Comparison of ENCODE assay signal across 9 cellular contexts in the genomic region with DNA sequence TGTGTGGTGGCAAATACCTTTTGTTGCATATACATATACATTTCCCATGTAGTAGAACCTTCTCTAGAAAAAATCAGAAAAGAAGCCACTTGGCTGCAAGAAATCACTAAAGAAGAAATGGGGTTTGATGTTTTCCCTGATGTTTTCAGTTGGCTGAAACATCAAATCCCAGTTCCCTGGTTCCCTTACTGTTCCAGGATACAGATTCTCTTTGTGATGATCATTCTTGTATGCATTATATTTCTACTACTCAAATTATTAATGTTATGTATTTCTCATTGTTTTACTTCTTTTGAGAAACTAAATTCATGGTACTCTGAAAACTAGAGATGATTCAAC. TPM values are rescaled to one million over a fixed set of nuclear protein-coding genes. Genes with fewer than 3 reads are reported as not detected.
DNase-seq lines count a peak whose midpoint lies in the region; ATAC-seq, FAIRE-seq and TF ChIP-seq lines count a peak whose summit lies in the region.
"Had no signal": no experiment of that assay in that cellular context is flagged by ENCODE, and none has a peak within 500 bp of the region (broad histone marks: within the 10 kb centered on the region; RNA-seq: fewer than 3 reads in every experiment).

No MANE protein-coding gene starts in this region.

- peaks cover 11 to 25% of the 10 kb centered on the region in 2 donors for H3K4me1 ChIP-seq in naive thymus-derived CD4-positive, alpha-beta T cell (ENCODE audit: control insufficient read depth in 2 of 2, insufficient read depth in 2 of 2, low read length in 2 of 2)

- peaks cover 0 to 13% (median 5%) of the 10 kb centered on the region in 5 donors for H3K36me3 Mint-ChIP-seq in naive thymus-derived CD4-positive, alpha-beta T cell

- no peak overlapping the region for H3K27ac Mint-ChIP-seq in naive thymus-derived CD4-positive, alpha-beta T cell

- H3K9me3 ChIP-seq in naive thymus-derived CD4-positive, alpha-beta T cell (ENCODE audit: control insufficient read depth in 2 of 3, low read length in 3 of 3) = no peaks in the 10 kb centered on the region

- H3K27me3 ChIP-seq in naive thymus-derived CD4-positive, alpha-beta T cell (ENCODE audit: control insufficient read depth in 2 of 2, insufficient read depth in 2 of 2, low read length in 2 of 2) = no peaks in the 10 kb centered on the region

- peaks cover 0 to 11% (median 0%) of the 10 kb centered on the region in 11 donors for H3K9me3 Mint-ChIP-seq in naive thymus-derived CD4-positive, alpha-beta T cell

- in situ Hi-C loops in ACHN (cut with HindIII; ENCODE audit: low pct_ligation_motif_present, low pct_unique_long_range_greater_than_20kb, low sequenced_read_pairs) = no loop called here

- no peak for FAIRE-seq in H54 (lab: Jason Lieb, UNC)
- FAIRE-seq: G401.6 had no signal

- H3K4me3 Mint-ChIP-seq in naive thymus-derived CD4-positive, alpha-beta T cell = peak overlapping the region in 1 of 10 donors; percentile 67

- CTCF ChIA-PET in naive thymus-derived CD4-positive, alpha-beta T cell (lab: Charles Lee) = interaction anchor here (0.6 to 0.9 kb wide), 2 partner anchors 196 to 560 kb away, joined by 3 to 7 read pairs; no protein-coding TSS in a partner anchor

- POLR2A ChIA-PET in naive thymus-derived CD4-positive, alpha-beta T cell (lab: Charles Lee) = interaction anchor here (0.6 to 4.8 kb wide), 9 partner anchors 10 to 461 kb away, joined by 3 to 72 read pairs (median 5); partner anchors contain the start of gene RNU1-1

- no peak for ATAC-seq in naive thymus-derived CD4-positive, alpha-beta T cell
- ATAC-seq in GM21390 (IDR thresholded peaks at IDR 0.05; ENCODE audit: unreplicated experiment) = no peak

- intact Hi-C loops in naive thymus-derived CD4-positive, alpha-beta T cell (cut with micrococcal nuclease) = loop anchor here in 1 of 2 donors (10.0 kb wide), 2 partner anchors 1069 to 1379 kb away; partner anchors contain the start of genes CASP9 and DNAJC16

- no peak for TF ChIP-seq POLR2A in H54 (IDR thresholded peaks at IDR 0.05; ENCODE audit: low read depth, low read length)

- H3K27me3 Mint-ChIP-seq in naive thymus-derived CD4-positive, alpha-beta T cell = no peaks in the 10 kb centered on the region

- peak overlapping the region; percentile 100 for H3K27ac ChIP-seq in cingulate gyrus (ENCODE audit: low read depth, low read length)
- peak overlapping the region; percentile 98 for H3K27ac ChIP-seq in naive thymus-derived CD4-positive, alpha-beta T cell (ENCODE audit: low read depth, low read length)

- DNase-seq in ACHN (peak; percentile 16), HT-29 (ENCODE audit: low spot score) (peak; percentile 36), H54 (ENCODE audit: insufficient read length, low spot score) (no peak), AG08395 (ENCODE audit: low spot score) (no peak), GDM1 (lab: John Stamatoyannopoulos, UW) (no peak)
- no peak for DNase-seq in naive thymus-derived CD4-positive, alpha-beta T cell

- H3K4me3 ChIP-seq in naive thymus-derived CD4-positive, alpha-beta T cell (ENCODE audit: low read length) = peak overlapping the region; percentile 69

- peaks cover 26 to 51% (median 37%) of the 10 kb centered on the region in 7 donors for H3K4me1 Mint-ChIP-seq in naive thymus-derived CD4-positive, alpha-beta T cell

- no peaks in the 10 kb centered on the region for H3K36me3 ChIP-seq in naive thymus-derived CD4-positive, alpha-beta T cell (ENCODE audit: control insufficient read depth in 2 of 3, insufficient read depth in 3 of 3, low read length in 3 of 3)

RNA-seq across cellular contexts. Expression of gene RNU1-2, which starts 7.6 kb away (rescaled TPM):
- total RNA-seq in HT-29 (2014; rRNA removed; shearing (Covaris generic)) = under 0.01 TPM in 2 replicates
- total RNA-seq in naive thymus-derived CD4-positive, alpha-beta T cell = 1,000 to 10,000 TPM; 2,341 to 4,458 (median 3,337) TPM
- polyA plus RNA-seq in naive thymus-derived CD4-positive, alpha-beta T cell = not detected

RNA-seq across cellular contexts. Expression of gene CROCC, which starts 18.3 kb away (rescaled TPM):
- 12.0 and 13.2 TPM in 2 replicates for total RNA-seq in HT-29 (2014; rRNA removed; shearing (Covaris generic))
- 10 to 100 TPM; 33.8 to 84.8 (median 62.7) TPM for total RNA-seq in naive thymus-derived CD4-positive, alpha-beta T cell
- 1 to 10 TPM; 1.4 to 6.8 TPM for polyA plus RNA-seq in naive thymus-derived CD4-positive, alpha-beta T cell

Comparison
In these comparisons a context has a peak if more than half of its experiments do, and no peak if none do; other contexts are left out.
1. DNase-seq: peak in ACHN (single experiment) and HT-29 (single experiment); none in naive thymus-derived CD4-positive, alpha-beta T cell (0 of 9), H54 (single experiment), AG08395 (single experiment) and GDM1 (single experiment).
2. RNA of gene RNU1-2, which starts 7.6 kb away (total RNA-seq): 2,341 to 4,458 TPM in naive thymus-derived CD4-positive, alpha-beta T cell; under 0.01 TPM in HT-29; every median in the first group is over 1,000 times any median in the second.